Comparison of ENCODE assay signal across 9 cellular contexts in genomic region chr1:17233675-17234074, GRCh38. TPM values are rescaled to one million over a fixed set of nuclear protein-coding genes. Genes with fewer than 3 reads are reported as not detected.
DNase-seq lines count a peak whose midpoint lies in the region; ATAC-seq, FAIRE-seq and TF ChIP-seq lines count a peak whose summit lies in the region.
"Had no signal": no experiment of that assay in that cellular context is flagged by ENCODE, and none has a peak within 500 bp of the region (broad histone marks: within the 10 kb centered on the region; RNA-seq: fewer than 3 reads in every experiment).

No MANE protein-coding gene starts in this region.

- no peak for TF ChIP-seq CTCF in fibroblast of the aortic adventitia (IDR thresholded peaks at IDR 0.05; ENCODE audit: insufficient read depth, low read length)

- no peak for FAIRE-seq in GM12892 (lab: Jason Lieb, UNC)

- in situ Hi-C loops in G401 (cut with HindIII; ENCODE audit: low sequenced_read_pairs) = no loop called here

- H3K9ac ChIP-seq in SK-N-MC (ENCODE audit: insufficient read length) = no peak overlapping the region

- no peaks in the 10 kb centered on the region for H3K9me3 ChIP-seq in SK-N-MC (ENCODE audit: low read depth, low read length)

- H3K4me3 ChIP-seq in SK-N-MC (no peak overlapping the region), fibroblast of the aortic adventitia (ENCODE audit: low read depth, low read length) (no peak overlapping the region)

- peak; percentile 33 for DNase-seq in G401 (ENCODE audit: low spot score)
- no peak for DNase-seq in SK-N-MC (ENCODE audit: low read depth, low spot score)
- peak; percentile 94 for DNase-seq in fibroblast of the aortic adventitia (ENCODE audit: low read depth)
- peak; percentile 46 for DNase-seq in pulmonary artery endothelial cell (ENCODE audit: low read depth, low spot score)
- no peak for DNase-seq in GM12892 (ENCODE audit: insufficient read length)
- no peak for DNase-seq in NCI-H1436 (lab: John Stamatoyannopoulos, UW)

- H3K27ac ChIP-seq in SK-N-MC = peak overlapping the region; percentile 97

- no peak for ATAC-seq in GM21723 (IDR thresholded peaks at IDR 0.05; ENCODE audit: unreplicated experiment)
- ATAC-seq in GM19395 (IDR thresholded peaks at IDR 0.05; ENCODE audit: unreplicated experiment) = no peak

- H3K36me3 ChIP-seq in SK-N-MC (ENCODE audit: insufficient read depth, low read length) = no peaks in the 10 kb centered on the region

- TF ChIP-seq POLR2A in GM12892 (IDR thresholded peaks at IDR 0.05; ENCODE audit: low read depth, low read length) = no peak

RNA-seq across cellular contexts. Expression of gene PADI3, which starts 15.2 kb away (rescaled TPM):
- 0.31 and 0.41 TPM in 2 replicates for total RNA-seq in G401 (2014; rRNA removed; shearing (Covaris generic))
- total RNA-seq in fibroblast of the aortic adventitia (ENCODE audit: low replicate concordance) (not detected in 2 replicates), pulmonary artery endothelial cell (0.04 TPM in 1 of 2 replicates, not detected in the other)
- 0.08 TPM for polyA plus RNA-seq in GM12892 (2012; ENCODE audit: missing spikeins)
- total RNA-seq: temporal lobe had no signal

RNA-seq across cellular contexts. Expression of gene PADI1, which starts 28.7 kb away (rescaled TPM):
- total RNA-seq in G401 (2014; rRNA removed; shearing (Covaris generic)) = not detected in 2 replicates
- total RNA-seq in fibroblast of the aortic adventitia (ENCODE audit: low replicate concordance) (0.09 TPM in 1 of 2 replicates, not detected in the other), pulmonary artery endothelial cell (not detected in 2 replicates)
- polyA plus RNA-seq in GM12892 (2012; ENCODE audit: missing spikeins) = not detected
- total RNA-seq: temporal lobe had no signal

Comparison
In these comparisons a context has a peak if more than half of its experiments do, and no peak if none do; other contexts are left out.
1. DNase-seq: peak in G401 (single experiment), fibroblast of the aortic adventitia (single experiment) and pulmonary artery endothelial cell (single experiment); none in SK-N-MC (single experiment), GM12892 (single experiment) and NCI-H1436 (single experiment).